ENCODE assay signal across 8 cellular contexts in the genomic region with DNA sequence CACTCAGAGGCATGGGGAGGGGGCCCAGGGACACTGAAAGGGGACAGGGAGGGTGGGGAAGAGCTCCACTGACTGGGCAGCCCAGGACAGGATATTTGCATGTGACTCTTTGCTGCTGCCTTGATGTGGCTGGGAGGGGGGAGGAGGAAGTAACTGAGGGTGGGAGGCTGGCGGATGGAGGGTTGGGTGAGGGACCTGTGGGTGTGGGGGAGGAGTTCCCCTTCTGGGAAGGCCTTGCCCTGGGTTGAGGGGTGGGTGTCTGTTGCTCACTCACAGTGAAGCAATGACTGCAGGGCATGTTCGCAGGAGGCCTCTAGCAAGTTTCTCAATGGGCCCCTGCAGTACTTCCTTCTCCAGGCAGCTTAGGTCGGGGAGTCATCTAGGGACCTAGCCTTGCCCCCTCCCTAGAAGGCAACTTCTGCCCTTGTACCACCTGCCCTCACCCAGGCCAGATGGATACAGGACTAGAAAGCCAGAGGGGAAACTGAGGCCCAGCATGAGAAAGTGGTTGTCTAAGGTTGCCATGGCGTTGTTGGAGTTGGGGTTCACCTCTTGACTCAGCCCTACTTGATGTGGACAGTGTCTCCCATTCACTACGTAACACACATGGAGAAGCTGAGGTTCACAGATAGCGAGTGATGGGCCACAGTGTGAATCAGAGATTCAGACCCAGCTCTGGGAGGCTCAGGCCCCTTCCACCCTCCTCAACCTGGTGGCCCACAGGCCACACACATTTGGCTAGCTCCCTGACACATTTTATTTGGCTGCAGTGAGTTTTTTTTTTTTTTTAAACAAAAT. TPM values are rescaled to one million over a fixed set of nuclear protein-coding genes. Genes with fewer than 3 reads are reported as not detected.
DNase-seq lines count a peak whose midpoint lies in the region; ATAC-seq and TF ChIP-seq lines count a peak whose summit lies in the region.

No MANE protein-coding gene starts in this region.

- H3K9me3 Mint-ChIP-seq in nephron progenitor cell, result no peaks in the 10 kb centered on the region

- ATAC-seq in T-helper 17 cell (peak; percentile 39), HG02885 (IDR thresholded peaks at IDR 0.05; ENCODE audit: poor library complexity, unreplicated experiment) (no peak)

- H3K4me1 ChIP-seq in tibial nerve (peaks cover 0 to 57% (median 45%) of the 10 kb centered on the region in 4 donors), BE2C (peaks cover 15% of the 10 kb centered on the region)

- peak overlapping the region in 3 of 4 donors; percentile 54 to 69 (median 62) for H3K27ac ChIP-seq in tibial nerve

- peaks cover 7% of the 10 kb centered on the region for H3K36me3 Mint-ChIP-seq in T-helper 17 cell (ENCODE audit: low read depth)
- H3K36me3 Mint-ChIP-seq in nephron progenitor cell (ENCODE audit: low read depth), result peaks cover 4% of the 10 kb centered on the region

- no peak for TF ChIP-seq CTCF in GM12864 (IDR thresholded peaks at IDR 0.05; ENCODE audit: low read depth, low read length, missing control alignments)
- no peak for TF ChIP-seq CTCF in nephron progenitor cell (IDR thresholded peaks at IDR 0.05)
- TF ChIP-seq CTCF in tibial nerve (IDR thresholded peaks at IDR 0.05), result no peak
- no peak for TF ChIP-seq CTCF in BE2C (IDR thresholded peaks at IDR 0.05; ENCODE audit: low read depth, low read length)

- H3K27ac Mint-ChIP-seq in T-helper 17 cell (peak overlapping the region; percentile 98), nephron progenitor cell (peak overlapping the region; percentile 72)

- H3K27me3 Mint-ChIP-seq in T-helper 17 cell (no peaks in the 10 kb centered on the region), nephron progenitor cell (ENCODE audit: low read depth, poor library complexity) (no peaks in the 10 kb centered on the region)

- peak overlapping the region; percentile 71 for H3K4me3 ChIP-seq in GM12864 (ENCODE audit: low read depth, low read length)
- H3K4me3 ChIP-seq in tibial nerve, result no peak overlapping the region
- no peak overlapping the region for H3K4me3 ChIP-seq in BE2C (ENCODE audit: low read depth, low read length)

- 77 to 81% methylated on average over 6 of the region's 6 CpGs for WGBS in tibial nerve, 2 donors

- H3K4me1 Mint-ChIP-seq in T-helper 17 cell (peaks cover 58% of the 10 kb centered on the region), nephron progenitor cell (peaks cover 51% of the 10 kb centered on the region)

- H3K36me3 ChIP-seq in tibial nerve (peaks cover 0 to 44% (median 24%) of the 10 kb centered on the region in 3 donors), BE2C (peaks cover 31% of the 10 kb centered on the region)

- no peaks in the 10 kb centered on the region for H3K9me3 ChIP-seq in T-helper 17 cell (ENCODE audit: control insufficient read depth, low read length, poor library complexity, severe bottlenecking)
- H3K9me3 ChIP-seq in tibial nerve, result no peaks in the 10 kb centered on the region
- H3K9me3 ChIP-seq in BE2C, result no peaks in the 10 kb centered on the region

- no peaks in the 10 kb centered on the region for H3K27me3 ChIP-seq in tibial nerve
- no peaks in the 10 kb centered on the region for H3K27me3 ChIP-seq in BE2C

- TF ChIP-seq POLR2A in tibial nerve (IDR thresholded peaks at IDR 0.05), result no peak

- peak in 1 of 2 donors; percentile 48 for TF ChIP-seq EP300 in tibial nerve (IDR thresholded peaks at IDR 0.05)

- peak overlapping the region; percentile 93 for H3K4me3 Mint-ChIP-seq in T-helper 17 cell
- peak overlapping the region; percentile 61 for H3K4me3 Mint-ChIP-seq in nephron progenitor cell

- DNase-seq in GM12864 (ENCODE audit: low read depth) (no peak), T-helper 17 cell (peak; percentile 64 to 79 (median 67)), nephron progenitor cell (no peak), tibial nerve (ENCODE audit: low spot score in 2 of 2) (peak; percentile 29 to 48), DMS79 (lab: John Stamatoyannopoulos, UW) (no peak), BE2C (no peak)
- DNase-seq in activated naive CD8-positive, alpha-beta T cell treated with anti-CD3 and anti-CD28 coated beads, Interleukin-2, amount 50 U/mL, for 16 hours (ENCODE audit: low read depth, low spot score), result peak; percentile 67

RNA-seq across cellular contexts. Expression of a gene that starts 3.0 kb away (rescaled TPM):
- 100 to 1,000 TPM; 178 to 232 TPM for total RNA-seq in T-helper 17 cell
- total RNA-seq in tibial nerve, result 10 to 100 TPM; 19.4 to 26.4 (median 23.2) TPM
- 58.6 TPM for polyA plus RNA-seq in BE2C (2012; ENCODE audit: insufficient read depth, insufficient read length, low read depth)

RNA-seq across cellular contexts. Expression of a gene that starts 17.2 kb away (rescaled TPM):
- total RNA-seq in T-helper 17 cell (10 to 100 TPM; 32.0 to 40.1 TPM), tibial nerve (10 to 100 TPM in 1 of 4 donors, 1 to 10 TPM in 3; 5.1 to 11.2 (median 7.5) TPM)
- polyA plus RNA-seq in BE2C (2012; ENCODE audit: insufficient read depth, insufficient read length, low read depth), result 84.9 TPM

RNA-seq across cellular contexts. Expression of a gene that starts 20.1 kb away (rescaled TPM):
- total RNA-seq in T-helper 17 cell (1 to 10 TPM in 1 of 2 donors, under 1 TPM in 1; 0.62 to 1.1 TPM), tibial nerve (1 to 10 TPM in 1 of 4 donors, under 1 TPM in 1, not detected in 2; 0.59 to 4.5 TPM)
- polyA plus RNA-seq in BE2C (2012; ENCODE audit: insufficient read depth, insufficient read length, low read depth), result 68.2 TPM

RNA-seq across cellular contexts. Expression of a gene that starts 29.0 kb away (rescaled TPM):
- total RNA-seq in T-helper 17 cell (not detected), tibial nerve (not detected)
- not detected for polyA plus RNA-seq in BE2C (2012; ENCODE audit: insufficient read depth, insufficient read length, low read depth)

RNA-seq across cellular contexts. Expression of a gene that starts 44.0 kb away (rescaled TPM):
- 1 to 10 TPM; 1.2 to 5.0 TPM for total RNA-seq in T-helper 17 cell
- total RNA-seq in tibial nerve, result 100 to 1,000 TPM in 3 of 4 donors, 10 to 100 TPM in 1; 89.8 to 139 (median 111) TPM
- 454 TPM for polyA plus RNA-seq in BE2C (2012; ENCODE audit: insufficient read depth, insufficient read length, low read depth)

Comparison
In these comparisons a context has a peak if more than half of its experiments do, and no peak if none do; other contexts are left out.
1. DNase-seq: peak in T-helper 17 cell (3 of 3), activated naive CD8-positive, alpha-beta T cell treated with anti-CD3 and anti-CD28 coated beads, Interleukin-2, amount 50 U/mL, for 16 hours (single experiment) and tibial nerve (2 of 2); none in GM12864 (single experiment), nephron progenitor cell (single experiment), DMS79 (single experiment) and BE2C (single experiment).
2. RNA of a gene that starts 3.0 kb away (total RNA-seq): 178 to 232 TPM in T-helper 17 cell; 19.4 to 26.4 TPM in tibial nerve; every median in the first group is over 4 times any median in the second.